ENCODE assay signal across 12 cellular contexts in the genomic region with DNA sequence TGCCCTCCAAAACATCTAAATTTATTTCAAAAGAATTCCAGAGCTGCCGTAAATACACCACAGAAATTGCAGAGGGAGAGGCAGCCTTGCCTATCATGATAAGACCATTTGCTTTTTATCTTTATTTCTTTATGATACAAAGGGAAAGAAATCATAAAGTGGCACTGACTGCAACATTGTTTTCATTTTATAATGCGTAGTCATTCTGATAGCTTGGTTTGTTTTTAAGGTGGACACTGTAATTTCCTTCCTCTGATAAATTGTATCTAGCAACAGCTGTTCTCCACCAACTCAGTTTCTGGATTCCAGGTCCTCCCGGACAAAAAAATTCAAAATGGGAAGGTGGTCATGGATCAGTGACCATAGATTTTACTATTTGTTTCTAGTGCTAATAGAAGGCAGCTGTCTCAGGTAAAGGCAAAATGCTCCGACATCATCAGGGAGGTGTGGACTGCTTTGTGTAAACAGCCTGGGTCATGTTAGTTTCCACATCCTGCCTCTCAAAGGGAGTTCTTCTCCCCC. TPM values are rescaled to one million over a fixed set of nuclear protein-coding genes. Genes with fewer than 3 reads are reported as not detected.
DNase-seq lines count a peak whose midpoint lies in the region; ATAC-seq and TF ChIP-seq lines count a peak whose summit lies in the region.
"Had no signal": no experiment of that assay in that cellular context is flagged by ENCODE, and none has a peak within 500 bp of the region (broad histone marks: within the 10 kb centered on the region; RNA-seq: fewer than 3 reads in every experiment).

No MANE protein-coding gene starts in this region.

- H2AFZ ChIP-seq in Karpas-422 (ENCODE audit: low read length): no peak overlapping the region
- H2AFZ ChIP-seq: parathyroid adenoma had no signal

- no peaks in the 10 kb centered on the region for H3K9me2 ChIP-seq in Karpas-422 (replicated peaks; ENCODE audit: insufficient read depth, low read length)

- DNase-seq in LoVo (ENCODE audit: low spot score) (peak; percentile 98), NCI-H748 treated with DMSO at 0.1 percent for 48 hours (lab: John Stamatoyannopoulos, UW) (peak; percentile 97), thoracic aorta (ENCODE audit: low spot score) (no peak), cerebellar nuclear complex (lab: John Stamatoyannopoulos, UW) (no peak), HCEC 1CT (no peak), nephron progenitor cell (no peak), Karpas-422 (no peak)
- DNase-seq: left cardiac atrium, WERI-Rb-1 had no signal

- no peak for TF ChIP-seq CTCF in thoracic aorta (IDR thresholded peaks at IDR 0.05)
- no peak for TF ChIP-seq CTCF in nephron progenitor cell (IDR thresholded peaks at IDR 0.05)

- peak overlapping the region; percentile 57 for H3K4me3 ChIP-seq in thoracic aorta
- no peak overlapping the region for H3K4me3 ChIP-seq in Karpas-422 (ENCODE audit: low read length)

- no peak overlapping the region for H3K4me3 Mint-ChIP-seq in nephron progenitor cell

- H3K27me3 ChIP-seq in layer of hippocampus (ENCODE audit: control insufficient read depth, insufficient read depth, low read length) (no peaks in the 10 kb centered on the region), thoracic aorta (replicated peaks; ENCODE audit: insufficient read depth) (no peaks in the 10 kb centered on the region), Karpas-422 (ENCODE audit: low read length) (no peaks in the 10 kb centered on the region)

- no peak overlapping the region for H3K27ac Mint-ChIP-seq in nephron progenitor cell

- no peaks in the 10 kb centered on the region for H3K27me3 Mint-ChIP-seq in nephron progenitor cell (ENCODE audit: low read depth, poor library complexity)

- no peak overlapping the region for H3K9ac ChIP-seq in Karpas-422 (ENCODE audit: low read length)
- H3K9ac ChIP-seq: parathyroid adenoma had no signal

- no peaks in the 10 kb centered on the region for H3K79me2 ChIP-seq in Karpas-422 (ENCODE audit: low read length)
- H3K79me2 ChIP-seq: parathyroid adenoma had no signal

- H3K4me1 Mint-ChIP-seq in nephron progenitor cell: peaks cover 27% of the 10 kb centered on the region

- H3K9me3 ChIP-seq in thoracic aorta (no peaks in the 10 kb centered on the region), Karpas-422 (ENCODE audit: low read length) (no peaks in the 10 kb centered on the region)

- ATAC-seq in thoracic aorta (ENCODE audit: insufficient number of reproducible peaks, low FRiP score, low read depth): no peak
- ATAC-seq: left cardiac atrium had no signal

- H3K9me3 Mint-ChIP-seq in nephron progenitor cell: no peaks in the 10 kb centered on the region

- H3K4me1 ChIP-seq in thoracic aorta (ENCODE audit: control insufficient read depth in 1 of 2, low read depth in 2 of 2): peaks cover 4 to 27% of the 10 kb centered on the region in 2 donors
- H3K4me1 ChIP-seq in Karpas-422 (ENCODE audit: low read length): no peaks in the 10 kb centered on the region
- H3K4me1 ChIP-seq: parathyroid adenoma had no signal

- H3K27ac ChIP-seq in layer of hippocampus (ENCODE audit: low read depth, low read length): peak overlapping the region; percentile 12
- peak overlapping the region in 1 of 2 donors; percentile 7 for H3K27ac ChIP-seq in thoracic aorta
- no peak overlapping the region for H3K27ac ChIP-seq in Karpas-422 (ENCODE audit: low read length)
- H3K27ac ChIP-seq: parathyroid adenoma, RWPE1, WERI-Rb-1 had no signal

- no peak overlapping the region for H3K4me2 ChIP-seq in Karpas-422 (ENCODE audit: low read depth, low read length, poor library complexity, severe bottlenecking)

- no peaks in the 10 kb centered on the region for H3K36me3 Mint-ChIP-seq in nephron progenitor cell (ENCODE audit: low read depth)

- no peaks in the 10 kb centered on the region for H3K36me3 ChIP-seq in thoracic aorta
- no peaks in the 10 kb centered on the region for H3K36me3 ChIP-seq in Karpas-422 (ENCODE audit: insufficient read depth, low read length)
- H3K36me3 ChIP-seq: WERI-Rb-1 had no signal

- H4K20me1 ChIP-seq in Karpas-422 (ENCODE audit: insufficient read depth, low read depth, low read length): no peaks in the 10 kb centered on the region

RNA-seq across cellular contexts. Expression of gene TSPAN8, which starts 0.6 kb away (rescaled TPM):
- 10 to 100 TPM; 12.8 to 70.9 TPM for total RNA-seq in thoracic aorta
- not detected in 2 replicates for total RNA-seq in Karpas-422 (2014; rRNA removed; shearing (Covaris generic); ENCODE audit: low replicate concordance)

Comparison
In these comparisons a context has a peak if more than half of its experiments do, and no peak if none do; other contexts are left out.
1. DNase-seq: peak in LoVo (single experiment) and NCI-H748 treated with DMSO at 0.1 percent for 48 hours (single experiment); none in thoracic aorta (single experiment), cerebellar nuclear complex (0 of 2), HCEC 1CT (single experiment), nephron progenitor cell (single experiment) and Karpas-422 (single experiment).
2. RNA of gene TSPAN8, which starts 0.6 kb away (total RNA-seq): 12.8 to 70.9 TPM in thoracic aorta; not detected in Karpas-422; every median in the first group is over 10 times any median in the second.